ENCODE assay signal across 3 cellular contexts in genomic region chr6:34407915-34408314, GRCh38. TPM values are rescaled to one million over a fixed set of nuclear protein-coding genes. Genes with fewer than 3 reads are reported as not detected.
"Had no signal": no experiment of that assay in that cellular context is flagged by ENCODE, and none has a peak within 500 bp of the region (broad histone marks: within the 10 kb centered on the region; RNA-seq: fewer than 3 reads in every experiment).

No MANE protein-coding gene starts in this region.

RNA-seq across cellular contexts. Expression of gene PACSIN1, which starts 58.0 kb away (rescaled TPM):
- total RNA-seq: GM23248, H4, HFFc6 had no signal
- polyA plus RNA-seq: GM23248 had no signal
